In the genomic region with DNA sequence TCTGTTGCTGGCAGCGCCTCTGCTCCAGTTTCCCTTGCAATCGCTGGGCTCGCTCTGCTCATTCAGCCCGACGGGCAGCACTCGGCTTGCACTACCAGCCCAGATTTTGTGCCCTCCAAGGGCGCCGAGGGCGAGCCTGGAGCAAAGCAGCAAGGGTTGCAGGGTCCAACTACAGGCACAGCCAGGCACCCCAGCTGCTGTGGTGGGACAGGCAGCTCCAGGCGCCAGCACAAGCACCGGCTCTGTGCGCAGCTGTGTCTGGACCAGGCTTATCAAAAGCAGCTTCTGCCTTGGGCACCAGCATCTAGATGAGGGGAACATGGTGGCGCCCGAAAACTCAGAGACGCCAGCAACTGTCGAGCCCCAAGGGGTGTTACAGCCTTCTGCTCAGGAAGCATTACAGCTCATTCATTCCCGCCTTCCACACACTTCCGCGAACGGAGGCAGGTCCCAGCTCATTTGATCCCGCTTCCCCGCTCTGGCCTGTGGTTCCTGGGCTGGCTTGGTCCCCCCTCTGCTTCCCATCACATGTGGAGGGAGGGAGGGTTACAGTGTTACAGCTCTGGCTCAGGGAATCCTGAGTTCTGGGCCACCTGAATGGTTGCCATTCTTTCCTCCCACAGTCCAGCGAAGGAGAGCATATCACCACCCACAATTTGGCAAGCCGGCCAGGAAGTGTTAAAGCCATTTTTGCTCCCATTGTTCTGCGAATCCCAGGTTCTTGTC, we compare ENCODE assay signal across 18 cellular contexts.
"Had no signal": no experiment of that assay in that cellular context is flagged by ENCODE, and none has a peak within 500 bp of the region (broad histone marks: within the 10 kb centered on the region; RNA-seq: fewer than 3 reads in every experiment).

No MANE protein-coding gene starts in this region.

- H3K27ac Mint-ChIP-seq: activated CD4-positive, alpha-beta T cell treated with anti-CD3 and anti-CD28 coated beads, Interleukin-2, amount 10 ng/mL, durations not matched to agents 24 days and 14 days; activated CD8-positive, alpha-beta T cell treated with anti-CD3 and anti-CD28 coated beads for 36 hours; activated naive CD4-positive, alpha-beta T cell treated with anti-CD3 and anti-CD28 coated beads, Interleukin-2, amount 50 U/mL, for 72 hours; brain; naive thymus-derived CD8-positive, alpha-beta T cell had no signal

- H3K27me3 Mint-ChIP-seq: activated CD4-positive, alpha-beta T cell treated with anti-CD3 and anti-CD28 coated beads, Interleukin-2, amount 10 ng/mL, durations not matched to agents 24 days and 14 days; activated CD8-positive, alpha-beta T cell treated with anti-CD3 and anti-CD28 coated beads for 36 hours; brain had no signal

- H3K27ac ChIP-seq: lower lobe of right lung, pancreas, testis had no signal

- H3K4me3 Mint-ChIP-seq: activated CD4-positive, alpha-beta T cell treated with anti-CD3 and anti-CD28 coated beads, Interleukin-2, amount 10 ng/mL, durations not matched to agents 24 days and 14 days; activated CD8-positive, alpha-beta T cell treated with anti-CD3 and anti-CD28 coated beads for 36 hours; brain; naive thymus-derived CD8-positive, alpha-beta T cell had no signal

- H3K9me3 Mint-ChIP-seq: activated CD4-positive, alpha-beta T cell treated with anti-CD3 and anti-CD28 coated beads, Interleukin-2, amount 10 ng/mL, durations not matched to agents 24 days and 14 days; activated CD8-positive, alpha-beta T cell treated with anti-CD3 and anti-CD28 coated beads for 36 hours; activated naive CD4-positive, alpha-beta T cell treated with anti-CD3 and anti-CD28 coated beads, Interleukin-2, amount 50 U/mL, for 72 hours; brain had no signal

- H3K36me3 ChIP-seq: lower lobe of right lung, pancreas had no signal

- ATAC-seq: activated CD4-positive, CD25-positive, alpha-beta regulatory T cell treated with anti-CD3 and anti-CD28 coated beads, Interleukin-2, amount 50 U/mL, for 24 hours; activated CD8-positive, alpha-beta T cell treated with anti-CD3 and anti-CD28 coated beads for 36 hours; activated naive CD4-positive, alpha-beta T cell treated with anti-CD3 and anti-CD28 coated beads, Interleukin-2, amount 50 U/mL, for 72 hours; naive thymus-derived CD8-positive, alpha-beta T cell; pancreas; right cardiac atrium had no signal

- H3K27me3 ChIP-seq: pancreas, testis had no signal

- H3K9me3 ChIP-seq: lower lobe of right lung, pancreas, testis had no signal

- H3K4me1 Mint-ChIP-seq: activated CD4-positive, alpha-beta T cell treated with anti-CD3 and anti-CD28 coated beads, Interleukin-2, amount 10 ng/mL, durations not matched to agents 24 days and 14 days; naive thymus-derived CD8-positive, alpha-beta T cell had no signal

- H3K4me3 ChIP-seq: lower lobe of right lung, pancreas, testis had no signal

- H3K36me3 Mint-ChIP-seq: activated naive CD4-positive, alpha-beta T cell treated with anti-CD3 and anti-CD28 coated beads, Interleukin-2, amount 50 U/mL, for 72 hours; brain; naive thymus-derived CD8-positive, alpha-beta T cell had no signal

- DNase-seq: activated CD4-positive, alpha-beta T cell treated with anti-CD3 and anti-CD28 coated beads, Interleukin-2, amount 10 ng/mL, durations not matched to agents 24 days and 14 days; activated CD8-positive, alpha-beta T cell treated with anti-CD3 and anti-CD28 coated beads for 36 hours; activated T-cell treated with anti-CD3 and anti-CD28 coated beads, Interleukin-2, amount 50 U/mL, for 1 hour; dermis blood vessel endothelial cell; effector CD8-positive, alpha-beta T cell; foreskin melanocyte; kidney; lower lobe of right lung; naive thymus-derived CD8-positive, alpha-beta T cell; stimulated activated CD4-positive, alpha-beta T cell treated with anti-CD3 and anti-CD28 coated beads, Interleukin-12 subunit alpha, Interleukin-12 subunit beta, amount 100 ng/mL, for 4 hours; stimulated activated CD4-positive, alpha-beta T cell treated with anti-CD3 and anti-CD28 coated beads, Interleukin-4, amount 100 ng/mL, for 4 hours; testis; trophoblast cell had no signal

- H3K4me1 ChIP-seq: lower lobe of right lung, pancreas, testis had no signal
